ENCODE assay signal across 16 cellular contexts in the genomic region with DNA sequence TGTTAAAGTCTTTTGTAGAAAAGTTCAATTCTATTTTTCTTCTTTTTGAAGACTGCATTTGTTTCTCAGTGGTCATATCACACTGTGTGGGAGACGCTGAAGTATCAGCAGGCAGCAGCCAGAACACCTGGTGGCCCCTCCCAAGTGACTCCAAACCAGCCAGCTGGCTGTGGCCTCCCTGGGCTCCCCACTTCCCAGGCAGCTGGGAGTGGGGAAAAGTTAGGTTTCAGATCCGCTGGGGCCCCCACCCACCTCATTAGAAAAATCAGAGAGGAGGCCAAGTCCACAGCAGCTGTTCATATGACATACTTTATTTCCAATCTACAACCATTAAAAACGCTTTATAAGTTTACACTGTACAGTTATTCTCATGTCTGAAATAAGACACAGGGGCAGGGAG.
"Had no signal": no experiment of that assay in that cellular context is flagged by ENCODE, and none has a peak within 500 bp of the region (broad histone marks: within the 10 kb centered on the region; RNA-seq: fewer than 3 reads in every experiment).

No MANE protein-coding gene starts in this region.

- H3K4me3 Mint-ChIP-seq: activated CD8-positive, alpha-beta T cell treated with anti-CD3 and anti-CD28 coated beads for 36 hours; activated naive CD4-positive, alpha-beta T cell treated with anti-CD3 and anti-CD28 coated beads for 36 hours; activated T-cell treated with anti-CD3 and anti-CD28 coated beads, Interleukin-2, amount 50 U/mL, for 72 hours had no signal

- H3K9me3 ChIP-seq: colonic mucosa, heart right ventricle had no signal

- DNase-seq: activated CD4-positive, alpha-beta T cell treated with anti-CD3 and anti-CD28 coated beads for 1 hour; activated CD8-positive, alpha-beta memory T cell treated with anti-CD3 and anti-CD28 coated beads, Interleukin-2, amount 50 U/mL, for 4 hours; activated CD8-positive, alpha-beta T cell treated with anti-CD3 and anti-CD28 coated beads for 36 hours; activated naive CD4-positive, alpha-beta T cell treated with anti-CD3 and anti-CD28 coated beads for 36 hours; activated T-cell treated with anti-CD3 and anti-CD28 coated beads, Interleukin-2, amount 50 U/mL, for 72 hours; colonic mucosa; effector CD8-positive, alpha-beta T cell; heart right ventricle; midbrain; naive thymus-derived CD4-positive, alpha-beta T cell; nucleus accumbens; right cardiac atrium; stimulated activated CD4-positive, alpha-beta T cell treated with anti-CD3 and anti-CD28 coated beads, Interleukin-2, amount 100 ng/mL, for 48 hours; stimulated activated naive CD4-positive, alpha-beta T cell treated with Interleukin-2 at 50 U/mL for 16 hours; T-helper 9 cell had no signal

- H3K36me3 Mint-ChIP-seq: naive thymus-derived CD4-positive, alpha-beta T cell had no signal

- H3K4me3 ChIP-seq: colonic mucosa, heart right ventricle had no signal

- H3K27me3 Mint-ChIP-seq: activated CD8-positive, alpha-beta T cell treated with anti-CD3 and anti-CD28 coated beads for 36 hours; progenitor cell of endocrine pancreas had no signal

- H3K27me3 ChIP-seq: colonic mucosa, heart right ventricle had no signal

- H3K27ac ChIP-seq: colonic mucosa had no signal

- H3K9me3 Mint-ChIP-seq: activated CD8-positive, alpha-beta T cell treated with anti-CD3 and anti-CD28 coated beads for 36 hours; activated naive CD4-positive, alpha-beta T cell treated with anti-CD3 and anti-CD28 coated beads for 36 hours; activated T-cell treated with anti-CD3 and anti-CD28 coated beads, Interleukin-2, amount 50 U/mL, for 72 hours had no signal

- H3K27ac Mint-ChIP-seq: activated CD8-positive, alpha-beta T cell treated with anti-CD3 and anti-CD28 coated beads for 36 hours; activated naive CD4-positive, alpha-beta T cell treated with anti-CD3 and anti-CD28 coated beads for 36 hours; activated T-cell treated with anti-CD3 and anti-CD28 coated beads, Interleukin-2, amount 50 U/mL, for 72 hours; naive thymus-derived CD4-positive, alpha-beta T cell; progenitor cell of endocrine pancreas had no signal

- ATAC-seq: activated CD8-positive, alpha-beta T cell treated with anti-CD3 and anti-CD28 coated beads for 36 hours; activated T-cell treated with anti-CD3 and anti-CD28 coated beads, Interleukin-2, amount 50 U/mL, for 72 hours; heart right ventricle; naive thymus-derived CD4-positive, alpha-beta T cell; right cardiac atrium had no signal

- H3K36me3 ChIP-seq: colonic mucosa had no signal
